In the genomic region with DNA sequence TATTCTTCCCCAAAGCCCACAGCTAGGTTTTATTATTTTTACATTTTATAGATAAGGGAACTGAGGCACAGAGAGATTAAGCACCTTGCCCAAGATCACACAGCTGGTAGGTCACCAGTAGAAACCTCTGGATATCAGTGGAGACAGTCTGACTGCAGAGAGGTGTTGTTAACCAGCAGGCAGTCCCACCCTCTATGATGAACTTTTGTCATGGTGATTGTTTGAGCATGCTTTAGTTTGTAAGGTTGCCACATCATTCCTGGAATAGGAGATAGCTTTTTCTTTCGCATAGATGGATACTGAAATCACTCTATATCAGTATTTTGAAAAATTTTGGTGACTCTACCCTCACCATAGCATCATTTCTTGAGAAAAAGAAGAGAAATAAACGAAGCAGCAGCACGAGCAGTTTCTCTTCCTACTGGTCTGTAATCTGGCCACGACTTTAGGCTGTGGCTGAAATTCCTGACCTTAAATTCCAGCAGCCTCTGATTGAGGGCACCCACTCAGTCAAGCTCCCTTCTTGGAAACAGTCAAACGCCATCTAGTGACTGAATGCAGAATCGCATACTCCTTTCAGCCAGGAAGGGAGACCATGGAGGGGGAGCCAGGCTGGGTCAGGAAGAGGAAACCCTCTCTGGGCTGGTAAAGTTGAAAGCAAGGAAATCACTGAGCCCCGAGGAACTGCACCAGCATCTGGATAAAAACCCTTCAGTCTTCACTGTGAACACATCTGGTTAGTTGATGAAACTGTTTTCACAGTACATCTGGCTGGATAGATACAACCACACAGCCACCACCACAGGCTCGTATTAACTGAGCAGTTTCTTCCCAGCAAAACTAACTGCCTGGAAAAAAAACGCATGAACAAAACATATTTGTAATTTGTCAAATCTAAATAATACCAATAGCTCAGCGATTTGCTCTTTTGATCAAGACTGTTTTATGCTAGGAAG, we compare ENCODE assay signal across 8 cellular contexts.
DNase-seq lines count a peak whose midpoint lies in the region; ATAC-seq and TF ChIP-seq lines count a peak whose summit lies in the region.

No MANE protein-coding gene starts in this region.

- peak; percentile 95 for TF ChIP-seq CTCF in WI38 (IDR thresholded peaks at IDR 0.05; ENCODE audit: low read depth, low read length)

- no peak for ATAC-seq in GM21529 (IDR thresholded peaks at IDR 0.05; ENCODE audit: unreplicated experiment)

- H3K4me3 ChIP-seq in WI38 (ENCODE audit: low read depth, low read length), result no peak overlapping the region

- DNase-seq in NCI-H1417 (lab: John Stamatoyannopoulos, UW) (peak; percentile 27 to 69 (median 38)), NCI-H1417 treated with DMSO at 0.1 percent for 48 hours (lab: John Stamatoyannopoulos, UW) (no peak), NCI-H128 (lab: John Stamatoyannopoulos, UW; ENCODE audit: unreplicated experiment) (peak; percentile 28), kidney tubule cell (ENCODE audit: low spot score) (peak; percentile 60)
- DNase-seq in central memory CD4-positive, alpha-beta T cell, result peak; percentile 43
- peak; percentile 16 for DNase-seq in stimulated activated CD4-positive, alpha-beta T cell treated with anti-CD3 and anti-CD28 coated beads, Interleukin-4, amount 100 ng/mL, for 1 hour
